30 cellular contexts compared by ENCODE assay signal in genomic region chr1:170134126-170134525, GRCh38. TPM values are rescaled to one million over a fixed set of nuclear protein-coding genes. Genes with fewer than 3 reads are reported as not detected.
"Had no signal": no experiment of that assay in that cellular context is flagged by ENCODE, and none has a peak within 500 bp of the region (broad histone marks: within the 10 kb centered on the region; RNA-seq: fewer than 3 reads in every experiment).

No MANE protein-coding gene starts in this region.

- H3K27ac Mint-ChIP-seq: activated B cell treated with CpG ODN at 0.5 μM for 24 hours; activated CD4-positive, alpha-beta T cell treated with anti-CD3 and anti-CD28 coated beads for 36 hours; activated naive CD8-positive, alpha-beta T cell treated with anti-CD3 and anti-CD28 coated beads, Interleukin-2, amount 10 ng/mL, durations not matched to agents 7 days and 5 days; dendritic cell treated with granulocyte-macrophage colony-stimulating factor and Interleukin-4, amounts not matched to agents 40 ng/mL and 50 ng/mL, for 4 days; memory B cell; stimulated activated memory B cell treated with anti-CD40 and anti-IgM and Interleukin-4, amounts not matched to agents 10 μg/mL and 1 μg/mL and 100 μg/mL, for 72 hours; T-helper 17 cell had no signal

- H3K27ac ChIP-seq: gastrocnemius medialis, right lobe of liver, stomach had no signal

- H3K9me3 ChIP-seq: gastrocnemius medialis, right lobe of liver, stomach had no signal

- H3K27me3 ChIP-seq: gastrocnemius medialis, right lobe of liver, stomach had no signal

- H3K4me3 Mint-ChIP-seq: activated B cell treated with CpG ODN at 0.5 μM for 24 hours; activated CD4-positive, alpha-beta T cell treated with anti-CD3 and anti-CD28 coated beads for 36 hours; activated naive CD8-positive, alpha-beta T cell treated with anti-CD3 and anti-CD28 coated beads, Interleukin-2, amount 10 ng/mL, durations not matched to agents 7 days and 5 days; activated T-cell treated with anti-CD3 and anti-CD28 coated beads, Interleukin-2, amount 50 U/mL, for 4 hours; dendritic cell treated with granulocyte-macrophage colony-stimulating factor and Interleukin-4, amounts not matched to agents 40 ng/mL and 50 ng/mL, for 4 days; memory B cell; neural crest cell; stimulated activated memory B cell treated with anti-CD40 and anti-IgM and Interleukin-4, amounts not matched to agents 10 μg/mL and 1 μg/mL and 100 μg/mL, for 72 hours; T-helper 17 cell had no signal

- H3K4me3 ChIP-seq: gastrocnemius medialis, right lobe of liver, stomach had no signal

- H3K4me1 Mint-ChIP-seq: activated B cell treated with CpG ODN at 0.5 μM for 24 hours; activated CD4-positive, alpha-beta T cell treated with anti-CD3 and anti-CD28 coated beads for 36 hours; activated naive CD8-positive, alpha-beta T cell treated with anti-CD3 and anti-CD28 coated beads, Interleukin-2, amount 10 ng/mL, durations not matched to agents 7 days and 5 days; memory B cell; stimulated activated memory B cell treated with anti-CD40 and anti-IgM and Interleukin-4, amounts not matched to agents 10 μg/mL and 1 μg/mL and 100 μg/mL, for 72 hours; T-helper 17 cell had no signal

- DNase-seq: activated B cell treated with CpG ODN at 0.5 μM for 24 hours; activated CD4-positive, alpha-beta T cell treated with anti-CD3 and anti-CD28 coated beads for 36 hours; activated CD4-positive, alpha-beta T cell treated with anti-CD3 and anti-CD28 coated beads, Interleukin-2, amount 50 U/mL, for 4 hours; activated CD8-positive, alpha-beta memory T cell treated with anti-CD3 and anti-CD28 coated beads for 24 hours; activated CD8-positive, alpha-beta memory T cell treated with anti-CD3 and anti-CD28 coated beads, Interleukin-2, amount 50 U/mL, for 48 hours; activated naive CD4-positive, alpha-beta T cell treated with Interleukin-2 at 50 U/mL for 16 hours; activated naive CD8-positive, alpha-beta T cell treated with anti-CD3 and anti-CD28 coated beads, Interleukin-2, amount 10 ng/mL, durations not matched to agents 7 days and 5 days; activated T-cell treated with anti-CD3 and anti-CD28 coated beads, Interleukin-2, amount 50 U/mL, for 4 hours; amniotic stem cell; cerebellar nuclear complex; effector CD8-positive, alpha-beta T cell; erythroblast; gastrocnemius medialis; head of caudate nucleus; hypothalamus; left ventricle myocardium superior; posterior cingulate gyrus; right lobe of liver; small intestine; stimulated activated CD4-positive, alpha-beta T cell treated with anti-CD3 and anti-CD28 coated beads, Interleukin-15, amount 100 ng/mL, for 24 hours; stomach; SW 1271; T-helper 17 cell; trophoblast cell had no signal

- H3K36me3 ChIP-seq: gastrocnemius medialis, right lobe of liver, stomach had no signal

- H3K4me1 ChIP-seq: right lobe of liver, stomach had no signal

- H3K27me3 Mint-ChIP-seq: dendritic cell treated with granulocyte-macrophage colony-stimulating factor and Interleukin-4, amounts not matched to agents 40 ng/mL and 50 ng/mL, for 4 days had no signal

- H3K9me3 Mint-ChIP-seq: activated B cell treated with CpG ODN at 0.5 μM for 24 hours; activated naive CD8-positive, alpha-beta T cell treated with anti-CD3 and anti-CD28 coated beads, Interleukin-2, amount 10 ng/mL, durations not matched to agents 7 days and 5 days; activated T-cell treated with anti-CD3 and anti-CD28 coated beads, Interleukin-2, amount 50 U/mL, for 4 hours; memory B cell; neural crest cell; stimulated activated memory B cell treated with anti-CD40 and anti-IgM and Interleukin-4, amounts not matched to agents 10 μg/mL and 1 μg/mL and 100 μg/mL, for 72 hours had no signal

- H3K36me3 Mint-ChIP-seq: activated naive CD8-positive, alpha-beta T cell treated with anti-CD3 and anti-CD28 coated beads, Interleukin-2, amount 10 ng/mL, durations not matched to agents 7 days and 5 days; memory B cell; stimulated activated memory B cell treated with anti-CD40 and anti-IgM and Interleukin-4, amounts not matched to agents 10 μg/mL and 1 μg/mL and 100 μg/mL, for 72 hours had no signal

- ATAC-seq: activated CD4-positive, alpha-beta T cell treated with anti-CD3 and anti-CD28 coated beads for 36 hours; activated T-cell treated with anti-CD3 and anti-CD28 coated beads, Interleukin-2, amount 50 U/mL, for 4 hours; gastrocnemius medialis; left ventricle myocardium superior; right lobe of liver; stimulated activated memory B cell treated with anti-CD40 and anti-IgM and Interleukin-4, amounts not matched to agents 10 μg/mL and 1 μg/mL and 100 μg/mL, for 72 hours; T-helper 17 cell had no signal

RNA-seq across cellular contexts. Expression of gene NTMT2, which starts 11.6 kb away (rescaled TPM):
- total RNA-seq: activated B cell treated with CpG ODN at 0.5 μM for 24 hours; activated CD4-positive, alpha-beta T cell treated with anti-CD3 and anti-CD28 coated beads for 36 hours; activated naive CD8-positive, alpha-beta T cell treated with anti-CD3 and anti-CD28 coated beads, Interleukin-2, amount 10 ng/mL, durations not matched to agents 7 days and 5 days; activated T-cell treated with anti-CD3 and anti-CD28 coated beads, Interleukin-2, amount 50 U/mL, for 4 hours; gastrocnemius medialis; mononuclear cell; neural crest cell; omental fat pad; right lobe of liver; stomach; T-helper 17 cell had no signal
- polyA plus RNA-seq: small intestine, stomach had no signal
